ENCODE assay signal across 8 cellular contexts in genomic region chr17:2303278-2304188, GRCh38.
DNase-seq lines count a peak whose midpoint lies in the region; ATAC-seq lines count a peak whose summit lies in the region.

SMG6 (minus strand) TSS chr17:2303785; CDS start chr17:2303720, 65 bp downstream.
A gene with protein sequence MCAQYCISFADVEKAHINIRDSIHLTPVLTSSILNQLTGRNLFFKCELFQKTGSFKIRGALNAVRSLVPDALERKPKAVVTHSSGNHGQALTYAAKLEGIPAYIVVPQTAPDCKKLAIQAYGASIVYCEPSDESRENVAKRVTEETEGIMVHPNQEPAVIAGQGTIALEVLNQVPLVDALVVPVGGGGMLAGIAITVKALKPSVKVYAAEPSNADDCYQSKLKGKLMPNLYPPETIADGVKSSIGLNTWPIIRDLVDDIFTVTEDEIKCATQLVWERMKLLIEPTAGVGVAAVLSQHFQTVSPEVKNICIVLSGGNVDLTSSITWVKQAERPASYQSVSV (plus strand): TSS chr17:2303950. CDS start chr17:2315561, 11,611 bp downstream.

- ATAC-seq in GM18870 (IDR thresholded peaks at IDR 0.05; ENCODE audit: unreplicated experiment) (peak; percentile 55), HG03108 (IDR thresholded peaks at IDR 0.05; ENCODE audit: unreplicated experiment) (peak; percentile 75)

- DNase-seq in AG08395 (ENCODE audit: low spot score) (peak; percentile 100), NCI-H345 (lab: John Stamatoyannopoulos, UW) (peak; percentile 86), cerebellar cortex (ENCODE audit: low spot score) (peak; percentile 83), islet precursor cell (peak; percentile 98)
- peak; percentile 90 for DNase-seq in activated CD4-positive, CD25-positive, alpha-beta regulatory T cell treated with anti-CD3 and anti-CD28 coated beads, Interleukin-2, amount 50 U/mL, for 72 hours
- peak; percentile 87 to 95 (median 90) for DNase-seq in stimulated activated CD4-positive, alpha-beta T cell treated with anti-CD3 and anti-CD28 coated beads, Interleukin-12 subunit alpha, Interleukin-12 subunit beta, amount 100 ng/mL, for 48 hours (ENCODE audit: low read depth in 2 of 3, low spot score in 1 of 3)

Comparison
In these comparisons a context has a peak if more than half of its experiments do, and no peak if none do; other contexts are left out.
1. Peak in every context shown above with its lines: DNase-seq and ATAC-seq.